ENCODE assay signal across 9 cellular contexts in genomic region chr12:120013659-120014380, GRCh38. TPM values are rescaled to one million over a fixed set of nuclear protein-coding genes. Genes with fewer than 3 reads are reported as not detected.
DNase-seq lines count a peak whose midpoint lies in the region; ATAC-seq, FAIRE-seq and TF ChIP-seq lines count a peak whose summit lies in the region.
"Had no signal": no experiment of that assay in that cellular context is flagged by ENCODE, and none has a peak within 500 bp of the region (broad histone marks: within the 10 kb centered on the region; RNA-seq: fewer than 3 reads in every experiment).

No MANE protein-coding gene starts in this region.

- peak; percentile 80 for FAIRE-seq in GM12892 (lab: Jason Lieb, UNC)

- TF ChIP-seq POLR2A in GM12892 (IDR thresholded peaks at IDR 0.05; ENCODE audit: low read depth, low read length): no peak
- no peak for TF ChIP-seq POLR2A in Peyer's patch (IDR thresholded peaks at IDR 0.05)

- DNase-seq in GM12892 (ENCODE audit: insufficient read length) (no peak), Peyer's patch (no peak), hypothalamus (lab: John Stamatoyannopoulos, UW) (no peak), HK-2 (ENCODE audit: unreplicated experiment) (no peak), medulla oblongata (ENCODE audit: extremely low spot score) (no peak), NCI-H345 treated with DMSO at 0.1 percent for 48 hours (lab: John Stamatoyannopoulos, UW; ENCODE audit: unreplicated experiment) (no peak)
- peak; percentile 41 to 61 (median 49) for DNase-seq in effector memory CD4-positive, alpha-beta T cell

- H3K27me3 ChIP-seq in Peyer's patch: no peaks in the 10 kb centered on the region
- H3K27me3 ChIP-seq in effector memory CD4-positive, alpha-beta T cell (replicated peaks; ENCODE audit: control insufficient read depth, insufficient read depth, low read length, poor library complexity, severe bottlenecking): no peaks in the 10 kb centered on the region

- H3K36me3 ChIP-seq in Peyer's patch: no peaks in the 10 kb centered on the region
- H3K36me3 ChIP-seq in effector memory CD4-positive, alpha-beta T cell (ENCODE audit: control insufficient read depth, insufficient read depth, low read length): no peaks in the 10 kb centered on the region
- H3K36me3 ChIP-seq: thoracic aorta had no signal

- peak; percentile 68 for ATAC-seq in HG02610 (IDR thresholded peaks at IDR 0.05; ENCODE audit: unreplicated experiment)

- H3K27ac ChIP-seq in Peyer's patch: peak overlapping the region in 3 of 4 donors; percentile 42 to 64 (median 54)
- peak overlapping the region; percentile 91 for H3K27ac ChIP-seq in effector memory CD4-positive, alpha-beta T cell (ENCODE audit: insufficient read depth, low read length, poor library complexity, severe bottlenecking)
- H3K27ac ChIP-seq: thoracic aorta had no signal

- H3K4me3 ChIP-seq in Peyer's patch: no peak overlapping the region
- H3K4me3 ChIP-seq in effector memory CD4-positive, alpha-beta T cell (ENCODE audit: insufficient read depth, low read depth, low read length, poor library complexity, severe bottlenecking): no peak overlapping the region
- H3K4me3 ChIP-seq: thoracic aorta had no signal

- H3K9me3 ChIP-seq in Peyer's patch: no peaks in the 10 kb centered on the region
- no peaks in the 10 kb centered on the region for H3K9me3 ChIP-seq in effector memory CD4-positive, alpha-beta T cell (ENCODE audit: control insufficient read depth, low read length)
- H3K9me3 ChIP-seq: thoracic aorta had no signal

- no peaks in the 10 kb centered on the region for H3K4me1 ChIP-seq in Peyer's patch
- H3K4me1 ChIP-seq in effector memory CD4-positive, alpha-beta T cell (ENCODE audit: control insufficient read depth, insufficient read depth, low read length, poor library complexity, severe bottlenecking): peaks cover 50% of the 10 kb centered on the region

- no peak for TF ChIP-seq CTCF in Peyer's patch (IDR thresholded peaks at IDR 0.05)

RNA-seq across cellular contexts. Expression of gene BICDL1, which starts 24.8 kb away (rescaled TPM):
- polyA plus RNA-seq in GM12892 (2012; ENCODE audit: missing spikeins): 1.4 TPM
- 10 to 100 TPM in 2 of 4 donors, 1 to 10 TPM in 2; 9.1 to 17.3 (median 12.0) TPM for total RNA-seq in Peyer's patch

Comparison
In these comparisons a context has a peak if more than half of its experiments do, and no peak if none do; other contexts are left out.
1. DNase-seq: peak in effector memory CD4-positive, alpha-beta T cell (3 of 3); none in GM12892 (single experiment), Peyer's patch (0 of 3), hypothalamus (0 of 51), HK-2 (single experiment), medulla oblongata (single experiment) and NCI-H345 treated with DMSO at 0.1 percent for 48 hours (single experiment).